ENCODE assay signal across 13 cellular contexts in genomic region chr18:56321470-56321869, GRCh38.
A peak's percentile ranks its signal among the peaks of the same experiment; 100 is the strongest.
DNase-seq lines count a peak whose midpoint lies in the region; ATAC-seq and TF ChIP-seq lines count a peak whose summit lies in the region.
"Had no signal": no experiment of that assay in that cellular context is flagged by ENCODE, and none has a peak within 500 bp of the region (broad histone marks: within the 10 kb centered on the region; RNA-seq: fewer than 3 reads in every experiment).

No MANE protein-coding gene starts in this region.

- no peak for TF ChIP-seq CTCF in adrenal gland (IDR thresholded peaks at IDR 0.05)

- TF ChIP-seq POLR2A in adrenal gland (IDR thresholded peaks at IDR 0.05) = no peak

- ATAC-seq in GM19395 (IDR thresholded peaks at IDR 0.05; ENCODE audit: unreplicated experiment) (peak; percentile 45), GM18909 (IDR thresholded peaks at IDR 0.05; ENCODE audit: poor library complexity, unreplicated experiment) (no peak), HG03469 (IDR thresholded peaks at IDR 0.05; ENCODE audit: unreplicated experiment) (no peak)

- H3K9me3 ChIP-seq in adrenal gland (replicated peaks in 1 of 3) = no peaks in the 10 kb centered on the region

- DNase-seq in adrenal gland (peak; percentile 43 to 70 (median 54)), left kidney (ENCODE audit: low read depth, low spot score) (peak; percentile 32), skeletal muscle cell (ENCODE audit: low read depth) (peak; percentile 5), KG1 (lab: John Stamatoyannopoulos, UW) (no peak)
- no peak for DNase-seq in activated CD4-positive, CD25-positive, alpha-beta regulatory T cell treated with anti-CD3 and anti-CD28 coated beads, Interleukin-2, amount 50 U/mL, for 72 hours
- DNase-seq: activated CD8-positive, alpha-beta memory T cell treated with anti-CD3 and anti-CD28 coated beads for 24 hours; cerebellar nuclear complex; NCI-H2081; NCI-H69; PC-9 had no signal

- 32 to 45% (median 36%) methylated on average over 8 of the region's 8 CpGs for WGBS in adrenal gland, 4 donors

- H3K4me3 ChIP-seq in adrenal gland = no peak overlapping the region
- no peak overlapping the region for H3K4me3 ChIP-seq in skeletal muscle cell (ENCODE audit: low read depth, low read length)
- H3K4me3 ChIP-seq: PC-9 had no signal

- H3K36me3 ChIP-seq in adrenal gland (replicated peaks in 1 of 2) = no peaks in the 10 kb centered on the region

- H3K4me1 ChIP-seq in adrenal gland (replicated peaks in 1 of 2) = peaks cover 0 to 7% of the 10 kb centered on the region in 2 donors

- no peak overlapping the region for H3K27ac ChIP-seq in adrenal gland
- H3K27ac ChIP-seq: PC-9 had no signal

- intact Hi-C loops in adrenal gland (cut with DNase I) = no loop called here

- H3K27me3 ChIP-seq in adrenal gland = no peaks in the 10 kb centered on the region

Comparison
In these comparisons a context has a peak if more than half of its experiments do, and no peak if none do; other contexts are left out.
1. DNase-seq: peak in adrenal gland (7 of 7), left kidney (single experiment) and skeletal muscle cell (single experiment); none in activated CD4-positive, CD25-positive, alpha-beta regulatory T cell treated with anti-CD3 and anti-CD28 coated beads, Interleukin-2, amount 50 U/mL, for 72 hours (single experiment) and KG1 (single experiment).